Comparison of ENCODE assay signal across 8 cellular contexts in the genomic region with DNA sequence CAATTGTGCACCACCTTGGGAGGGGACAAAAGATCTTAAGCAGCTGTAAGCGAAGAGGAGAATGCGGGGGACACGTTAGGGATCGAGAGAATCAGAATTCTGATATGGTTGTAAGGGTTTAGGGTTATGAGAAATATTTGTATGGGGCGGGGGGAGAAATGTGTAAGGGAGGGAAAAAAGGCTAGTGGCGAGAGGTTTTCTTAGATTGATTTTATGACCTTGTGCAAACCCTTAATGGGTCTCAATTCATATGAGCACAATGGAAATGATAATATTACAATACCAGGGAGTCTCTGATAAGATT. TPM values are rescaled to one million over a fixed set of nuclear protein-coding genes. Genes with fewer than 3 reads are reported as not detected.
A peak's percentile ranks its signal among the peaks of the same experiment; 100 is the strongest.
DNase-seq lines count a peak whose midpoint lies in the region; ATAC-seq and TF ChIP-seq lines count a peak whose summit lies in the region.

No MANE protein-coding gene starts in this region.

- no peak for ATAC-seq in GM18870 (IDR thresholded peaks at IDR 0.05; ENCODE audit: unreplicated experiment)

- no peaks in the 10 kb centered on the region for H3K9me3 ChIP-seq in A673 (ENCODE audit: low read depth, low read length, poor library complexity, severe bottlenecking)
- H3K9me3 ChIP-seq in muscle layer of duodenum (ENCODE audit: control insufficient read depth in 1 of 2, low read length in 2 of 2): no peaks in the 10 kb centered on the region

- TF ChIP-seq CTCF in A673 (conservative IDR thresholded peaks at IDR 0.05; ENCODE audit: low read depth, low read length) (no peak), choroid plexus epithelial cell (conservative IDR thresholded peaks at IDR 0.05; ENCODE audit: low read depth, low read length) (no peak)

- H3K4me1 ChIP-seq in A673 (ENCODE audit: insufficient read depth, low read length, poor library complexity, severe bottlenecking) (peaks cover 14% of the 10 kb centered on the region), muscle layer of duodenum (ENCODE audit: control insufficient read depth in 1 of 2, insufficient read depth in 2 of 2, low read length in 2 of 2) (peaks cover 8 to 28% of the 10 kb centered on the region in 2 donors)

- no peak for DNase-seq in A673 (ENCODE audit: low spot score)
- no peak for DNase-seq in Jurkat, Clone E6-1 (ENCODE audit: low read depth, low spot score)
- DNase-seq in choroid plexus epithelial cell (ENCODE audit: low read depth): no peak
- no peak for DNase-seq in NCI-H2171 treated with DMSO at 0.1 percent for 48 hours (lab: John Stamatoyannopoulos, UW)
- no peak for DNase-seq in GM03348 (ENCODE audit: low spot score)
- no peak for DNase-seq in NCI-H446 (lab: John Stamatoyannopoulos, UW)

- H3K4me3 ChIP-seq in A673 (ENCODE audit: low read depth, low read length, poor library complexity, severe bottlenecking) (peak overlapping the region; percentile 89), choroid plexus epithelial cell (ENCODE audit: low read depth, low read length) (peak overlapping the region; percentile 74), muscle layer of duodenum (ENCODE audit: low read depth in 1 of 2, low read length in 2 of 2) (peak overlapping the region; percentile 83 to 91)
- H3K4me3 ChIP-seq in Jurkat, Clone E6-1 (ENCODE audit: low read length): peak overlapping the region; percentile 89

- peak overlapping the region; percentile 83 for H3K27ac ChIP-seq in A673 (ENCODE audit: low read depth, low read length, poor library complexity, severe bottlenecking)
- peak overlapping the region; percentile 86 for H3K27ac ChIP-seq in muscle layer of duodenum (ENCODE audit: low read length)

- H3K36me3 ChIP-seq in A673 (ENCODE audit: insufficient read depth, low read length, poor library complexity, severe bottlenecking): no peaks in the 10 kb centered on the region
- peaks cover 0 to 5% of the 10 kb centered on the region in 2 donors for H3K36me3 ChIP-seq in muscle layer of duodenum (ENCODE audit: control insufficient read depth in 1 of 2, insufficient read depth in 2 of 2, low read length in 2 of 2)

- CTCF ChIA-PET in A673 (lab: Charles Lee): no interaction called here

- H3K27me3 ChIP-seq in A673 (replicated peaks; ENCODE audit: insufficient read depth, low read depth, low read length, poor library complexity): peaks cover 15% of the 10 kb centered on the region
- H3K27me3 ChIP-seq in muscle layer of duodenum (ENCODE audit: low read depth, low read length): no peaks in the 10 kb centered on the region

- no TSS peak for BruUV-seq in A673 (replicated peaks; lab: Mats Ljungman, UMichigan)

- POLR2A ChIA-PET in A673 (lab: Charles Lee; ENCODE audit: low non-redundant PET): interaction anchor here (0.5 kb wide), 1 partner anchor 104 kb away, joined by 3 read pairs; no protein-coding TSS in a partner anchor

- intact Hi-C loops in A673 (cut with micrococcal nuclease; ENCODE audit: unreplicated experiment): no loop called here

RNA-seq across cellular contexts. Expression of a gene that starts 0.4 kb away (rescaled TPM):
- total RNA-seq in A673 (2021): 181 and 199 TPM in 2 replicates
- 180 TPM for polyA plus RNA-seq in Jurkat, Clone E6-1 (2012; ENCODE audit: insufficient read depth, insufficient read length)

RNA-seq across cellular contexts. Expression of a gene that starts 0.5 kb away (rescaled TPM):
- 1.0 and 1.7 TPM in 2 replicates for total RNA-seq in A673 (2021)
- 1.5 TPM for polyA plus RNA-seq in Jurkat, Clone E6-1 (2012; ENCODE audit: insufficient read depth, insufficient read length)
